ENCODE assay signal across 15 cellular contexts in genomic region chr3:1183320-1184048, GRCh38.
DNase-seq lines count a peak whose midpoint lies in the region; ATAC-seq, FAIRE-seq and TF ChIP-seq lines count a peak whose summit lies in the region.
"Had no signal": no experiment of that assay in that cellular context is flagged by ENCODE, and none has a peak within 500 bp of the region (broad histone marks: within the 10 kb centered on the region; RNA-seq: fewer than 3 reads in every experiment).

No MANE protein-coding gene starts in this region.

- H3K14ac ChIP-seq in H1 (ENCODE audit: insufficient read length) = no peak overlapping the region

- H3K4me3 ChIP-seq in AG09309 (ENCODE audit: control insufficient read depth, low read depth, low read length) (no peak overlapping the region), H1 (ENCODE audit: extremely low read depth in 1 of 4, insufficient read depth in 2 of 4, low read depth in 3 of 4, low read length in 4 of 4) (no peak overlapping the region)
- H3K4me3 ChIP-seq: mucosa of descending colon had no signal

- no peak overlapping the region for H2BK15ac ChIP-seq in H1 (ENCODE audit: low read length)

- no peaks in the 10 kb centered on the region for H4K20me1 ChIP-seq in H1 (replicated peaks in 1 of 2; ENCODE audit: control insufficient read depth in 1 of 2, insufficient read depth in 2 of 2, low read length in 2 of 2)

- peaks cover 0 to 6% (median 2%) of the 10 kb centered on the region in 4 experiments; a peak in 4 of 7 replicates for H3K4me1 ChIP-seq in H1 (replicated peaks in 1 of 4; ENCODE audit: control insufficient read depth in 3 of 4, insufficient read depth in 4 of 4, low read length in 3 of 4)
- H3K4me1 ChIP-seq: parathyroid adenoma had no signal

- TF ChIP-seq CTCF in AG09309 (IDR thresholded peaks at IDR 0.05; ENCODE audit: control insufficient read depth, insufficient read depth, low read depth, low read length, missing control alignments) (no peak), H1 (IDR thresholded peaks at IDR 0.05; ENCODE audit: control extremely low read depth in 1 of 3, insufficient read depth in 1 of 3, low read depth in 1 of 3, low read length in 3 of 3) (no peak)

- H3K23ac ChIP-seq in H1 (ENCODE audit: insufficient read length) = no peak overlapping the region

- no peak overlapping the region for H3K4me2 ChIP-seq in H1 (ENCODE audit: insufficient read depth in 1 of 2, low read depth in 2 of 2, low read length in 2 of 2)

- no peaks in the 10 kb centered on the region for H3K79me2 ChIP-seq in H1 (ENCODE audit: control insufficient read depth in 1 of 2, insufficient read depth in 2 of 2, low read length in 2 of 2)
- H3K79me2 ChIP-seq: parathyroid adenoma had no signal

- H3K9ac ChIP-seq in H1 (replicated peaks in 1 of 4; ENCODE audit: extremely low read depth in 1 of 4, low read depth in 3 of 4, low read length in 3 of 4) = no peak overlapping the region
- H3K9ac ChIP-seq: parathyroid adenoma had no signal

- DNase-seq in AG09309 (ENCODE audit: low read depth) (peak; percentile 25), M059J (ENCODE audit: low read depth) (peak; percentile 6), H1 (ENCODE audit: low read depth in 1 of 2, low spot score in 2 of 2) (no peak), kidney glomerular epithelial cell (lab: John Stamatoyannopoulos, UW) (peak; percentile 81), NCI-H446 treated with DMSO at 0.1 percent for 48 hours (lab: John Stamatoyannopoulos, UW) (no peak), NCI-H1436 (lab: John Stamatoyannopoulos, UW) (no peak)
- DNase-seq: activated CD4-positive, alpha-beta T cell treated with anti-CD3 and anti-CD28 coated beads, Interleukin-2, amount 50 U/mL, for 48 hours; DMS79; glutamatergic neuron; mucosa of descending colon; SIG-M5 had no signal

- no peak overlapping the region for H3K27ac ChIP-seq in H1 (ENCODE audit: low read depth, low read length)
- H3K27ac ChIP-seq: parathyroid adenoma had no signal

- TF ChIP-seq EP300 in H1 (IDR thresholded peaks at IDR 0.05; ENCODE audit: borderline replicate concordance in 1 of 2, low read depth in 2 of 2, low read length in 2 of 2) = no peak

- no peak for TF ChIP-seq RAD21 in H1 (IDR thresholded peaks at IDR 0.05 in 1 of 2, conservative IDR thresholded peaks at IDR 0.05 in 1 of 2; ENCODE audit: low read depth in 2 of 2, low read length in 2 of 2)

- H4K91ac ChIP-seq in H1 (replicated peaks; ENCODE audit: insufficient read length, low read length) = no peak overlapping the region

- H2BK5ac ChIP-seq in H1 (ENCODE audit: low read depth, low read length) = no peak overlapping the region

- no peak overlapping the region for H4K8ac ChIP-seq in H1 (ENCODE audit: extremely low read depth, insufficient read depth, low read length)

- H3K18ac ChIP-seq in H1 (ENCODE audit: extremely low read depth, low read length) = no peak overlapping the region

- no peak overlapping the region for H2BK120ac ChIP-seq in H1 (replicated peaks; ENCODE audit: low read depth, low read length)

- H3K56ac ChIP-seq in H1 (replicated peaks; ENCODE audit: insufficient read length, low read depth, low read length) = no peak overlapping the region

- FAIRE-seq in H1 (lab: Jason Lieb, UNC) = no peak
- FAIRE-seq: TTC549 had no signal

- CTCF ChIA-PET in H1 (lab: Charles Lee; ENCODE audit: partially characterized antibody) = no interaction called here

- POLR2A ChIA-PET in H1 (lab: Charles Lee; ENCODE audit: partially characterized antibody) = no interaction called here

- no peaks in the 10 kb centered on the region for H3K79me1 ChIP-seq in H1 (ENCODE audit: low read depth, low read length)

- H3K9me3 ChIP-seq in H1 (ENCODE audit: insufficient read depth in 2 of 2, low read depth in 1 of 2, low read length in 1 of 2) = no peaks in the 10 kb centered on the region
- H3K9me3 ChIP-seq: mucosa of descending colon had no signal

- 98% methylated on average over 4 of the region's 4 CpGs; no CpG with 5 or more reads in 1 of the 2 experiments for WGBS in H1 (ENCODE audit: extremely low coverage in 1 of 2, insufficient coverage in 1 of 2, insufficient read length in 1 of 2, insufficient replicate concordance in 2 of 2, low coverage in 1 of 2, low lambda C conversion rate in 2 of 2, missing lambda C conversion rate in 1 of 2), 2 experiments

- H3K27me3 ChIP-seq in H1 (replicated peaks in 1 of 4; ENCODE audit: control insufficient read depth in 3 of 4, extremely low read depth in 1 of 4, insufficient read depth in 3 of 4, low read length in 3 of 4) = no peaks in the 10 kb centered on the region

- H3K23me2 ChIP-seq in H1 (ENCODE audit: low read depth, low read length) = no peaks in the 10 kb centered on the region

- H2AK5ac ChIP-seq in H1 (ENCODE audit: low read depth, low read length) = no peak overlapping the region

- no peaks in the 10 kb centered on the region for H3K36me3 ChIP-seq in H1 (ENCODE audit: control insufficient read depth in 2 of 4, insufficient read depth in 4 of 4, low read length in 3 of 4)

- no peak overlapping the region for H2BK12ac ChIP-seq in H1 (ENCODE audit: low read depth, low read length)

- H2AFZ ChIP-seq in H1 (ENCODE audit: low read length) = 0 out of 2 replicates have a peak overlapping the region, but pooled peaks have one; percentile 36
- H2AFZ ChIP-seq: parathyroid adenoma had no signal

- H3K4ac ChIP-seq in H1 (replicated peaks; ENCODE audit: insufficient read length, low read depth, low read length) = no peak overlapping the region

- no peak for TF ChIP-seq POLR2A in H1 (IDR thresholded peaks at IDR 0.05; ENCODE audit: control extremely low read depth in 1 of 2, low read depth in 2 of 2, low read length in 2 of 2)

- ATAC-seq in HG03045 (IDR thresholded peaks at IDR 0.05; ENCODE audit: unreplicated experiment) (no peak), HG02759 (IDR thresholded peaks at IDR 0.05; ENCODE audit: unreplicated experiment) (no peak)
- ATAC-seq: mucosa of descending colon had no signal

- H2BK20ac ChIP-seq in H1 (ENCODE audit: low read length) = no peak overlapping the region

- H4K5ac ChIP-seq in H1 (ENCODE audit: insufficient read length, low read depth, low read length) = no peak overlapping the region

TF ChIP-seq in H1, 55 proteins besides CTCF, POLR2A, EP300 and RAD21 (continues in another document):
- TF ChIP-seq, protein P1, sequence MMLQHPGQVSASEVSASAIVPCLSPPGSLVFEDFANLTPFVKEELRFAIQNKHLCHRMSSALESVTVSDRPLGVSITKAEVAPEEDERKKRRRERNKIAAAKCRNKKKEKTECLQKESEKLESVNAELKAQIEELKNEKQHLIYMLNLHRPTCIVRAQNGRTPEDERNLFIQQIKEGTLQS (IDR thresholded peaks at IDR 0.05; ENCODE audit: insufficient read depth, low read depth, low read length) = no peak
- TF ChIP-seq RFX5 (IDR thresholded peaks at IDR 0.05; ENCODE audit: borderline replicate concordance, low read depth, low read length) (no peak), ZNF274 (IDR thresholded peaks at IDR 0.05; ENCODE audit: borderline replicate concordance, extremely low read depth, low read length) (no peak), CREB1 (IDR thresholded peaks at IDR 0.05) (no peak), SP2 (IDR thresholded peaks at IDR 0.05; ENCODE audit: low read length) (no peak), SIN3A (conservative IDR thresholded peaks at IDR 0.05 in 1 of 2, IDR thresholded peaks at IDR 0.05 in 1 of 2; ENCODE audit: low read depth in 1 of 2, low read length in 2 of 2) (no peak), MAFK (IDR thresholded peaks at IDR 0.05; ENCODE audit: low read depth, low read length) (no peak), BCL11A (IDR thresholded peaks at IDR 0.05; ENCODE audit: low read depth in 2 of 2, low read length in 2 of 2) (no peak), FOSL1 (IDR thresholded peaks at IDR 0.05; ENCODE audit: insufficient read depth, low read depth, low read length) (no peak), HDAC2 (IDR thresholded peaks at IDR 0.05; ENCODE audit: borderline replicate concordance in 1 of 2, low read depth in 2 of 2, low read length in 2 of 2) (no peak), KDM5A (IDR thresholded peaks at IDR 0.05; ENCODE audit: low read length) (no peak), JUN (IDR thresholded peaks at IDR 0.05; ENCODE audit: low read depth, low read length) (no peak), SIRT6 (IDR thresholded peaks at IDR 0.05; ENCODE audit: low read length) (no peak)
- TF ChIP-seq, protein P2, sequence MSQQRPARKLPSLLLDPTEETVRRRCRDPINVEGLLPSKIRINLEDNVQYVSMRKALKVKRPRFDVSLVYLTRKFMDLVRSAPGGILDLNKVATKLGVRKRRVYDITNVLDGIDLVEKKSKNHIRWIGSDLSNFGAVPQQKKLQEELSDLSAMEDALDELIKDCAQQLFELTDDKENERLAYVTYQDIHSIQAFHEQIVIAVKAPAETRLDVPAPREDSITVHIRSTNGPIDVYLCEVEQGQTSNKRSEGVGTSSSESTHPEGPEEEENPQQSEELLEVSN (IDR thresholded peaks at IDR 0.05) = no peak

Comparison
In these comparisons a context has a peak if more than half of its experiments do, and no peak if none do; other contexts are left out.
1. DNase-seq: peak in AG09309 (single experiment), M059J (single experiment) and kidney glomerular epithelial cell (single experiment); none in H1 (0 of 2), NCI-H446 treated with DMSO at 0.1 percent for 48 hours (single experiment) and NCI-H1436 (single experiment).